22 cellular contexts compared by ENCODE assay signal in genomic region chr1:159775716-159776115, GRCh38. TPM values are rescaled to one million over a fixed set of nuclear protein-coding genes. Genes with fewer than 3 reads are reported as not detected.
DNase-seq lines count a peak whose midpoint lies in the region; ATAC-seq, FAIRE-seq and TF ChIP-seq lines count a peak whose summit lies in the region.
"Had no signal": no experiment of that assay in that cellular context is flagged by ENCODE, and none has a peak within 500 bp of the region (broad histone marks: within the 10 kb centered on the region; RNA-seq: fewer than 3 reads in every experiment).

No MANE protein-coding gene starts in this region.

- no peak for TF ChIP-seq POLR2A in breast epithelium (IDR thresholded peaks at IDR 0.05)
- TF ChIP-seq POLR2A in K562 (conservative IDR thresholded peaks at IDR 0.05): no peak

- H3K4me3 ChIP-seq in breast epithelium (no peak overlapping the region), K562 (no peak overlapping the region)
- H3K4me3 ChIP-seq: body of pancreas, upper lobe of left lung had no signal

- 0 out of 4 replicates have a peak, but pooled peaks of 1 of the 2 experiments have one; percentile 14 for TF ChIP-seq RAD21 in K562 (CRISPR knock-in tag; conservative IDR thresholded peaks at IDR 0.05 in 1 of 2, IDR thresholded peaks at IDR 0.05 in 1 of 2)

- H3K27me3 ChIP-seq in breast epithelium (no peaks in the 10 kb centered on the region), K562 (ENCODE audit: control insufficient read depth in 2 of 2, insufficient read depth in 2 of 2, low read length in 2 of 2) (peaks cover 0 to 7% of the 10 kb centered on the region in 2 experiments; a peak in 3 of 5 replicates)
- H3K27me3 ChIP-seq: body of pancreas, upper lobe of left lung had no signal

- no peaks in the 10 kb centered on the region for H4K20me1 ChIP-seq in K562 (replicated peaks; ENCODE audit: control insufficient read depth, insufficient read depth, low read length)

- intact Hi-C loops in MCF 10A (cut with micrococcal nuclease) (loop anchor here (1.0 to 10.0 kb wide), 8 partner anchors 23 to 614 kb away; no protein-coding TSS in a partner anchor), breast epithelium (cut with DNase I; ENCODE audit: low total_unique reads) (no loop called here), K562 (cut with micrococcal nuclease) (no loop called here)

- no peak overlapping the region for H3K4me3 Mint-ChIP-seq in MCF 10A (ENCODE audit: unreplicated experiment)
- no peak overlapping the region for H3K4me3 Mint-ChIP-seq in T-cell
- no peak overlapping the region for H3K4me3 Mint-ChIP-seq in activated T-cell treated with anti-CD3 and anti-CD28 coated beads, Interleukin-2, amount 50 U/mL, for 72 hours
- H3K4me3 Mint-ChIP-seq: activated CD4-positive, alpha-beta T cell treated with anti-CD3 and anti-CD28 coated beads for 36 hours; activated naive CD4-positive, alpha-beta T cell treated with anti-CD3 and anti-CD28 coated beads for 36 hours; stimulated activated naive B cell treated with anti-CD40 and anti-IgM and Interleukin-4, amounts not matched to agents 10 μg/mL and 1 μg/mL and 100 μg/mL, for 72 hours had no signal

- CTCF ChIA-PET in MCF 10A (lab: Yijun Ruan, JAX): interaction anchor here (0.5 to 8.1 kb wide), 50 partner anchors 9 to 650 kb away, joined by 3 to 255 read pairs (median 4); no protein-coding TSS in a partner anchor
- CTCF ChIA-PET in K562 (lab: Yijun Ruan, JAX; ENCODE audit: low intra/inter-chr PET ratio): interaction anchor here (0.7 to 1.0 kb wide), 2 partner anchors 231 to 418 kb away, joined by 3 read pairs; no protein-coding TSS in a partner anchor
- CTCF ChIA-PET in T-cell (lab: Charles Lee): no interaction called here

- H3K4me1 ChIP-seq in breast epithelium: no peaks in the 10 kb centered on the region
- peaks cover 0 to 4% of the 10 kb centered on the region in 2 experiments; a peak in 2 of 5 replicates for H3K4me1 ChIP-seq in K562 (replicated peaks in 1 of 2; ENCODE audit: control insufficient read depth in 2 of 2, insufficient read depth in 2 of 2, low read length in 2 of 2)

- BruUV-seq in MCF 10A (replicated peaks; lab: Mats Ljungman, UMichigan): no TSS peak
- no TSS peak for BruUV-seq in K562 (replicated peaks; lab: Mats Ljungman, UMichigan)

- no peak for TF ChIP-seq EP300 in K562 (IDR thresholded peaks at IDR 0.05; ENCODE audit: low read length)

- H3K36me3 Mint-ChIP-seq in MCF 10A (ENCODE audit: insufficient read depth, unreplicated experiment) (no peaks in the 10 kb centered on the region), T-cell (no peaks in the 10 kb centered on the region)
- H3K36me3 Mint-ChIP-seq in activated T-cell treated with anti-CD3 and anti-CD28 coated beads, Interleukin-2, amount 50 U/mL, for 72 hours (ENCODE audit: insufficient read depth in 2 of 2): no peaks in the 10 kb centered on the region
- H3K36me3 Mint-ChIP-seq: stimulated activated naive B cell treated with anti-CD40 and anti-IgM and Interleukin-4, amounts not matched to agents 10 μg/mL and 1 μg/mL and 100 μg/mL, for 72 hours had no signal

- TF ChIP-seq CTCF in MCF 10A (IDR thresholded peaks at IDR 0.05; ENCODE audit: unreplicated experiment) (peak; percentile 63), breast epithelium (IDR thresholded peaks at IDR 0.05) (no peak), K562 (IDR thresholded peaks at IDR 0.05 in 2 of 3, conservative IDR thresholded peaks at IDR 0.05 in 1 of 3; ENCODE audit: insufficient read depth in 2 of 3, low read depth in 1 of 3, low read length in 3 of 3) (peak in 1 of 3 experiments; percentile 15; a peak in 2 of 6 replicates)

- DNase-seq in MCF 10A (ENCODE audit: unreplicated experiment): peak; percentile 81
- no peak for DNase-seq in breast epithelium (ENCODE audit: low spot score in 2 of 2)
- peak; percentile 51 for DNase-seq in NCI-H526 treated with DMSO at 0.1 percent for 48 hours (lab: John Stamatoyannopoulos, UW)
- no peak for DNase-seq in K562 (ENCODE audit: extremely low read depth in 1 of 4, low spot score in 3 of 4)
- peak; percentile 51 for DNase-seq in renal cortical epithelial cell (ENCODE audit: low read depth)
- DNase-seq in T-cell: no peak
- DNase-seq in cerebellum (ENCODE audit: low spot score): no peak
- no peak for DNase-seq in activated T-cell treated with anti-CD3 and anti-CD28 coated beads, Interleukin-2, amount 50 U/mL, for 72 hours
- DNase-seq: activated CD4-positive, alpha-beta T cell treated with anti-CD3 and anti-CD28 coated beads for 36 hours; activated CD8-positive, alpha-beta memory T cell treated with anti-CD3 and anti-CD28 coated beads, Interleukin-2, amount 50 U/mL, for 48 hours; activated naive CD4-positive, alpha-beta T cell treated with anti-CD3 and anti-CD28 coated beads for 36 hours; body of pancreas; NCI-H187; small intestine; stimulated activated naive B cell treated with anti-CD40 and anti-IgM and Interleukin-4, amounts not matched to agents 10 μg/mL and 1 μg/mL and 100 μg/mL, for 72 hours; T-helper 2 cell; upper lobe of left lung had no signal

- H3K27me3 Mint-ChIP-seq in MCF 10A (ENCODE audit: insufficient read depth, unreplicated experiment) (no peaks in the 10 kb centered on the region), T-cell (peaks cover 6 to 13% of the 10 kb centered on the region in 2 donors)
- H3K27me3 Mint-ChIP-seq in activated T-cell treated with anti-CD3 and anti-CD28 coated beads, Interleukin-2, amount 50 U/mL, for 72 hours (ENCODE audit: low read depth): no peaks in the 10 kb centered on the region

- H3K27ac Mint-ChIP-seq in MCF 10A (ENCODE audit: low read depth, unreplicated experiment) (peak overlapping the region; percentile 89), T-cell (no peak overlapping the region)
- H3K27ac Mint-ChIP-seq in activated T-cell treated with anti-CD3 and anti-CD28 coated beads, Interleukin-2, amount 50 U/mL, for 72 hours: no peak overlapping the region
- H3K27ac Mint-ChIP-seq: activated CD4-positive, alpha-beta T cell treated with anti-CD3 and anti-CD28 coated beads for 36 hours; activated naive CD4-positive, alpha-beta T cell treated with anti-CD3 and anti-CD28 coated beads for 36 hours; stimulated activated naive B cell treated with anti-CD40 and anti-IgM and Interleukin-4, amounts not matched to agents 10 μg/mL and 1 μg/mL and 100 μg/mL, for 72 hours had no signal

- H3K4me2 ChIP-seq in K562 (ENCODE audit: insufficient read depth, low read length): no peak overlapping the region
- H3K4me2 ChIP-seq: KMS-11 had no signal

- H3K36me3 ChIP-seq in breast epithelium (no peaks in the 10 kb centered on the region), K562 (ENCODE audit: control insufficient read depth, insufficient read depth, low read length) (no peaks in the 10 kb centered on the region)
- H3K36me3 ChIP-seq: upper lobe of left lung had no signal

- H3K9ac ChIP-seq in K562 (ENCODE audit: insufficient read depth in 1 of 2, low read depth in 2 of 2, low read length in 2 of 2): no peak overlapping the region
- H3K9ac ChIP-seq: KMS-11 had no signal

- in situ Hi-C loops in K562 (cut with MboI): no loop called here

- peaks cover 68% of the 10 kb centered on the region for H3K4me1 Mint-ChIP-seq in MCF 10A (ENCODE audit: insufficient read depth, unreplicated experiment)
- peaks cover 12 to 26% (median 22%) of the 10 kb centered on the region in 3 donors for H3K4me1 Mint-ChIP-seq in T-cell
- H3K4me1 Mint-ChIP-seq in activated T-cell treated with anti-CD3 and anti-CD28 coated beads, Interleukin-2, amount 50 U/mL, for 72 hours (ENCODE audit: low read depth): peaks cover 10% of the 10 kb centered on the region

- no peaks in the 10 kb centered on the region for H3K9me1 ChIP-seq in K562 (ENCODE audit: control insufficient read depth, insufficient read depth, low read length)

- H3K27ac ChIP-seq in breast epithelium (no peak overlapping the region), K562 (ENCODE audit: extremely low read depth, low read depth, low read length) (no peak overlapping the region)
- H3K27ac ChIP-seq: body of pancreas, KMS-11, upper lobe of left lung had no signal

- POLR2A ChIA-PET in MCF 10A (lab: Yijun Ruan, JAX) (interaction anchor here (0.6 to 3.0 kb wide), 15 partner anchors 11 to 679 kb away, joined by 3 to 15 read pairs (median 3); partner anchors contain the start of gene TAGLN2), K562 (lab: Yijun Ruan, JAX) (no interaction called here), T-cell (lab: Charles Lee) (no interaction called here)

- H3K9me3 ChIP-seq in breast epithelium (no peaks in the 10 kb centered on the region), K562 (replicated peaks; ENCODE audit: control insufficient read depth, insufficient read depth, low read depth, low read length) (no peaks in the 10 kb centered on the region)
- H3K9me3 ChIP-seq: body of pancreas, upper lobe of left lung had no signal

- 3% methylated on average over 2 of the region's 2 CpGs for WGBS in K562 (ENCODE audit: insufficient coverage, low coverage, missing lambda C conversion rate)

- H3K9me3 Mint-ChIP-seq in MCF 10A (ENCODE audit: unreplicated experiment): no peaks in the 10 kb centered on the region
- H3K9me3 Mint-ChIP-seq in T-cell: no peaks in the 10 kb centered on the region
- no peaks in the 10 kb centered on the region for H3K9me3 Mint-ChIP-seq in activated T-cell treated with anti-CD3 and anti-CD28 coated beads, Interleukin-2, amount 50 U/mL, for 72 hours
- H3K9me3 Mint-ChIP-seq: activated naive CD4-positive, alpha-beta T cell treated with anti-CD3 and anti-CD28 coated beads for 36 hours; stimulated activated naive B cell treated with anti-CD40 and anti-IgM and Interleukin-4, amounts not matched to agents 10 μg/mL and 1 μg/mL and 100 μg/mL, for 72 hours had no signal

- no peak overlapping the region for H2AFZ ChIP-seq in K562 (ENCODE audit: low read depth, low read length)

- FAIRE-seq in K562 (lab: Jason Lieb, UNC): peak; percentile 40
- FAIRE-seq: GM12891, small intestine had no signal

- no peaks in the 10 kb centered on the region for H3K79me2 ChIP-seq in K562 (ENCODE audit: control insufficient read depth, insufficient read depth, low read length)

- ATAC-seq in K562 (no peak), T-cell (replicated peaks in 1 of 4) (no peak)
- ATAC-seq in activated T-cell treated with anti-CD3 and anti-CD28 coated beads, Interleukin-2, amount 50 U/mL, for 72 hours (replicated peaks in 1 of 2): no peak
- ATAC-seq: activated CD4-positive, alpha-beta T cell treated with anti-CD3 and anti-CD28 coated beads for 36 hours; body of pancreas; stimulated activated naive B cell treated with anti-CD40 and anti-IgM and Interleukin-4, amounts not matched to agents 10 μg/mL and 1 μg/mL and 100 μg/mL, for 72 hours had no signal

RNA-seq across cellular contexts. Expression of gene DUSP23, which starts 5.0 kb away (rescaled TPM):
- 119 and 178 TPM in 2 replicates for total RNA-seq in MCF 10A (2022)
- total RNA-seq in breast epithelium: 100 to 1,000 TPM in 2 of 3 donors, 10 to 100 TPM in 1; 92.7 to 187 (median 147) TPM
- 1.9 and 3.7 TPM in 2 replicates for total RNA-seq in K562 (2011; cell fraction: chromatin; rRNA removed; ENCODE audit: low replicate concordance)
- total RNA-seq in K562 (2011; cell fraction: nucleolus; rRNA removed): 5.5 and 6.1 TPM in 2 replicates
- total RNA-seq in K562 (2011; cell fraction: nucleoplasm; rRNA removed): 2.8 and 3.7 TPM in 2 replicates
- total RNA-seq in K562 (2014; rRNA removed): 31.8 and 49.6 TPM in 2 replicates
- 13.2 and 13.7 TPM in 2 replicates for total RNA-seq in K562 (2014; rRNA removed; fragmentation: Illumina TruSeq; extraction: Trizol)
- 15.8 and 19.9 TPM in 2 replicates for total RNA-seq in K562 (2015; rRNA removed; fragmentation: Illumina TruSeq; extraction: Trizol)
- total RNA-seq in K562 (2021): 27.7 and 31.6 TPM in 2 replicates
- 11.2 and 12.9 TPM in 2 replicates for polyA plus RNA-seq in K562 (2011; rRNA removed)
- polyA plus RNA-seq in K562 (2011; cell fraction: cytosol; rRNA removed): 14.2 and 49.7 TPM in 2 replicates
- 4.7 and 9.0 TPM in 2 replicates for polyA plus RNA-seq in K562 (2011; cell fraction: nucleus; rRNA removed)
- polyA plus RNA-seq in K562 (2012): 26.5 and 33.5 TPM in 2 replicates
- polyA plus RNA-seq in K562 (2014; fragmentation: Illumina TruSeq; extraction: Trizol): 8.7 and 12.9 TPM in 2 replicates
- 1 to 10 TPM; 1.0 to 3.0 TPM for polyA plus RNA-seq in K562 (2014; fragmentation: Nextera tagmentation; extraction: Ambion mirVana)
- 34.8 and 36.2 TPM in 2 replicates for polyA plus RNA-seq in K562 (2014; rRNA removed)
- polyA minus RNA-seq in K562 (2011; rRNA and poly(A)+ RNA removed): 1.9 and 2.4 TPM in 2 replicates
- polyA minus RNA-seq in K562 (2011; cell fraction: cytosol; rRNA and poly(A)+ RNA removed): 2.6 and 4.5 TPM in 2 replicates
- polyA minus RNA-seq in K562 (2011; cell fraction: nucleus; rRNA and poly(A)+ RNA removed): 2.4 and 2.7 TPM in 2 replicates
- 34.0 and 69.3 TPM in 2 replicates for total RNA-seq in renal cortical epithelial cell
- total RNA-seq in T-cell: 10 to 100 TPM in 4 of 5 donors, 1 to 10 TPM in 1; 8.8 to 17.1 (median 14.3) TPM
- 12.2 TPM for total RNA-seq in cerebellum
- total RNA-seq in activated T-cell treated with anti-CD3 and anti-CD28 coated beads, Interleukin-2, amount 50 U/mL, for 72 hours: 10 to 100 TPM; 11.5 to 14.2 TPM

RNA-seq across cellular contexts. Expression of gene FCRL6, which starts 26.4 kb away (rescaled TPM):
- total RNA-seq in MCF 10A (2022) (not detected in 2 replicates), breast epithelium (1 to 10 TPM in 1 of 3 donors, under 1 TPM in 2; 0.80 to 2.8 (median 0.98) TPM), K562 (2014; rRNA removed) (not detected in 2 replicates), K562 (2014; rRNA removed; fragmentation: Illumina TruSeq; extraction: Trizol) (not detected in 2 replicates), K562 (2015; rRNA removed; fragmentation: Illumina TruSeq; extraction: Trizol) (not detected in 2 replicates), K562 (2021) (not detected in 2 replicates), renal cortical epithelial cell (0.05 TPM in 1 of 2 replicates, not detected in the other), T-cell (10 to 100 TPM in 2 of 5 donors, 1 to 10 TPM in 3; 1.2 to 43.3 (median 5.8) TPM), cerebellum (not detected)
- not detected in 2 replicates for total RNA-seq in K562 (2011; cell fraction: chromatin; rRNA removed; ENCODE audit: low replicate concordance)
- total RNA-seq in K562 (2011; cell fraction: nucleolus; rRNA removed): not detected in 2 replicates
- total RNA-seq in K562 (2011; cell fraction: nucleoplasm; rRNA removed): not detected in 2 replicates
- polyA plus RNA-seq in K562 (2011; rRNA removed) (not detected in 2 replicates), K562 (2014; fragmentation: Illumina TruSeq; extraction: Trizol) (not detected in 2 replicates), K562 (2014; fragmentation: Nextera tagmentation; extraction: Ambion mirVana) (not detected), K562 (2014; rRNA removed) (not detected in 2 replicates)
- polyA plus RNA-seq in K562 (2011; cell fraction: cytosol; rRNA removed): not detected in 2 replicates
- polyA plus RNA-seq in K562 (2011; cell fraction: nucleus; rRNA removed): not detected in 2 replicates
- polyA plus RNA-seq in K562 (2012): not detected in 2 replicates
- polyA minus RNA-seq in K562 (2011; rRNA and poly(A)+ RNA removed): not detected in 2 replicates
- not detected in 2 replicates for polyA minus RNA-seq in K562 (2011; cell fraction: cytosol; rRNA and poly(A)+ RNA removed)
- not detected in 2 replicates for polyA minus RNA-seq in K562 (2011; cell fraction: nucleus; rRNA and poly(A)+ RNA removed)
- under 1 TPM in 1 of 2 donors, not detected in 1; 0.16 TPM for total RNA-seq in activated T-cell treated with anti-CD3 and anti-CD28 coated beads, Interleukin-2, amount 50 U/mL, for 72 hours
- total RNA-seq: activated CD4-positive, alpha-beta T cell treated with anti-CD3 and anti-CD28 coated beads for 36 hours; activated naive CD4-positive, alpha-beta T cell treated with anti-CD3 and anti-CD28 coated beads for 36 hours; G401; NCI-H460; RPMI7951 had no signal

RNA-seq across cellular contexts. Expression of gene SLAMF8, which starts 51.0 kb away (rescaled TPM):
- not detected in 2 replicates for total RNA-seq in MCF 10A (2022)
- 10 to 100 TPM in 2 of 3 donors, 1 to 10 TPM in 1; 2.3 to 15.4 (median 12.3) TPM for total RNA-seq in breast epithelium
- total RNA-seq in K562 (2011; cell fraction: chromatin; rRNA removed; ENCODE audit: low replicate concordance): not detected in 2 replicates
- total RNA-seq in K562 (2011; cell fraction: nucleolus; rRNA removed): not detected in 2 replicates
- total RNA-seq in K562 (2011; cell fraction: nucleoplasm; rRNA removed): not detected in 2 replicates
- total RNA-seq in K562 (2014; rRNA removed): not detected in 2 replicates
- total RNA-seq in K562 (2014; rRNA removed; fragmentation: Illumina TruSeq; extraction: Trizol): not detected in 2 replicates
- total RNA-seq in K562 (2015; rRNA removed; fragmentation: Illumina TruSeq; extraction: Trizol): not detected in 2 replicates
- not detected in 2 replicates for total RNA-seq in K562 (2021)
- polyA plus RNA-seq in K562 (2011; rRNA removed): 0.07 TPM in 1 of 2 replicates, not detected in the other
- polyA plus RNA-seq in K562 (2011; cell fraction: cytosol; rRNA removed): 0.01 TPM in 1 of 2 replicates, not detected in the other
- not detected in 2 replicates for polyA plus RNA-seq in K562 (2011; cell fraction: nucleus; rRNA removed)
- polyA plus RNA-seq in K562 (2012): not detected in 2 replicates
- not detected in 2 replicates for polyA plus RNA-seq in K562 (2014; fragmentation: Illumina TruSeq; extraction: Trizol)
- not detected for polyA plus RNA-seq in K562 (2014; fragmentation: Nextera tagmentation; extraction: Ambion mirVana)
- polyA plus RNA-seq in K562 (2014; rRNA removed): not detected in 2 replicates
- polyA minus RNA-seq in K562 (2011; rRNA and poly(A)+ RNA removed): not detected in 2 replicates
- polyA minus RNA-seq in K562 (2011; cell fraction: cytosol; rRNA and poly(A)+ RNA removed): not detected in 2 replicates
- polyA minus RNA-seq in K562 (2011; cell fraction: nucleus; rRNA and poly(A)+ RNA removed): not detected in 2 replicates
- total RNA-seq in renal cortical epithelial cell: 0.30 and 2.6 TPM in 2 replicates
- 1 to 10 TPM in 1 of 5 donors, under 1 TPM in 3, not detected in 1; 0.41 to 1.0 (median 0.69) TPM for total RNA-seq in T-cell
- total RNA-seq in cerebellum: not detected
- under 1 TPM; 0.31 to 0.53 TPM for total RNA-seq in activated T-cell treated with anti-CD3 and anti-CD28 coated beads, Interleukin-2, amount 50 U/mL, for 72 hours
- total RNA-seq: G401, NCI-H460 had no signal

Comparison
In these comparisons a context has a peak if more than half of its experiments do, and no peak if none do; other contexts are left out.
1. DNase-seq: peak in MCF 10A (single experiment), NCI-H526 treated with DMSO at 0.1 percent for 48 hours (single experiment) and renal cortical epithelial cell (single experiment); none in breast epithelium (0 of 2), K562 (0 of 4), T-cell (0 of 34), cerebellum (single experiment) and activated T-cell treated with anti-CD3 and anti-CD28 coated beads, Interleukin-2, amount 50 U/mL, for 72 hours (0 of 2).
2. CTCF ChIA-PET loops: an anchor here in MCF 10A (0.5 to 8.1 kb wide) and K562 (0.7 to 1.0 kb wide); none called in T-cell.